In genomic region chr18:47109720-47110119, GRCh38 we compare ENCODE assay signal across 29 cellular contexts.
"Had no signal": no experiment of that assay in that cellular context is flagged by ENCODE, and none has a peak within 500 bp of the region (broad histone marks: within the 10 kb centered on the region; RNA-seq: fewer than 3 reads in every experiment).

No MANE protein-coding gene starts in this region.

- H3K4me3 Mint-ChIP-seq: activated CD4-positive, alpha-beta T cell treated with anti-CD3 and anti-CD28 coated beads for 36 hours; activated CD4-positive, alpha-beta T cell treated with anti-CD3 and anti-CD28 coated beads, Interleukin-2, amount 10 ng/mL, durations not matched to agents 7 days and 5 days; activated CD8-positive, alpha-beta T cell treated with anti-CD3 and anti-CD28 coated beads, Interleukin-2, amount 10 ng/mL, durations not matched to agents 7 days and 5 days; activated naive CD8-positive, alpha-beta T cell treated with anti-CD3 and anti-CD28 coated beads, Interleukin-2, amount 10 ng/mL, durations not matched to agents 7 days and 5 days; activated T-cell treated with anti-CD3 and anti-CD28 coated beads, Interleukin-2, amount 50 U/mL, for 24 hours; T-helper 1 cell treated with Interleukin-12 subunit alpha and Interleukin-12 subunit beta and Interleukin-4 antibody, amounts not matched to agents 30 μg/mL and 1 μg/mL, for 36 hours; T-helper 2 cell treated with Interferon-gamma antibody and Interleukin-4, amounts not matched to agents 5 μg/mL and 100 μg/mL, for 36 hours had no signal

- H3K27ac ChIP-seq: ascending aorta, breast epithelium, KMS-11, Peyer's patch, SJSA1 had no signal

- H3K4me2 ChIP-seq: KMS-11, SK-N-SH had no signal

- H3K9me3 ChIP-seq: ascending aorta, breast epithelium, Peyer's patch, SJSA1, SK-N-SH had no signal

- H3K27me3 Mint-ChIP-seq: activated CD4-positive, alpha-beta T cell treated with anti-CD3 and anti-CD28 coated beads for 36 hours; activated CD4-positive, alpha-beta T cell treated with anti-CD3 and anti-CD28 coated beads, Interleukin-2, amount 10 ng/mL, durations not matched to agents 7 days and 5 days; activated naive CD8-positive, alpha-beta T cell treated with anti-CD3 and anti-CD28 coated beads, Interleukin-2, amount 10 ng/mL, durations not matched to agents 7 days and 5 days; activated T-cell treated with anti-CD3 and anti-CD28 coated beads, Interleukin-2, amount 50 U/mL, for 24 hours had no signal

- H3K4me1 ChIP-seq: ascending aorta, breast epithelium, Peyer's patch, SJSA1 had no signal

- H3K4me3 ChIP-seq: ascending aorta, breast epithelium, Peyer's patch, SJSA1 had no signal

- ATAC-seq: activated CD4-positive, alpha-beta T cell treated with anti-CD3 and anti-CD28 coated beads for 36 hours; activated CD4-positive, CD25-positive, alpha-beta regulatory T cell treated with anti-CD3 and anti-CD28 coated beads, Interleukin-2, amount 50 U/mL, for 24 hours; activated CD8-positive, alpha-beta T cell treated with anti-CD3 and anti-CD28 coated beads, Interleukin-2, amount 10 ng/mL, durations not matched to agents 7 days and 5 days; PC-3 had no signal

- H3K9ac ChIP-seq: KMS-11, SK-N-SH had no signal

- H3K4me1 Mint-ChIP-seq: activated CD4-positive, alpha-beta T cell treated with anti-CD3 and anti-CD28 coated beads for 36 hours; activated CD4-positive, alpha-beta T cell treated with anti-CD3 and anti-CD28 coated beads, Interleukin-2, amount 10 ng/mL, durations not matched to agents 7 days and 5 days; activated naive CD8-positive, alpha-beta T cell treated with anti-CD3 and anti-CD28 coated beads, Interleukin-2, amount 10 ng/mL, durations not matched to agents 7 days and 5 days had no signal

- DNase-seq: activated CD4-positive, alpha-beta T cell treated with anti-CD3 and anti-CD28 coated beads for 36 hours; activated CD4-positive, alpha-beta T cell treated with anti-CD3 and anti-CD28 coated beads, Interleukin-2, amount 10 ng/mL, durations not matched to agents 7 days and 5 days; activated CD4-positive, alpha-beta T cell treated with anti-CD3 and anti-CD28 coated beads, Interleukin-2, amount 50 U/mL, for 48 hours; activated CD8-positive, alpha-beta T cell treated with anti-CD3 and anti-CD28 coated beads, Interleukin-2, amount 10 ng/mL, durations not matched to agents 7 days and 5 days; activated effector memory CD4-positive, alpha-beta T cell treated with Interleukin-2 at 50 U/mL for 16 hours; activated naive CD4-positive, alpha-beta T cell treated with anti-CD3 and anti-CD28 coated beads, Interleukin-2, amount 50 U/mL, for 16 hours; activated naive CD8-positive, alpha-beta T cell treated with anti-CD3 and anti-CD28 coated beads, Interleukin-2, amount 10 ng/mL, durations not matched to agents 7 days and 5 days; activated T-cell treated with anti-CD3 and anti-CD28 coated beads, Interleukin-2, amount 50 U/mL, for 24 hours; amygdala; MM.1S; MV-4-11; NCI-H1092; NCI-H1436 treated with DMSO at 0.1 percent for 48 hours; NCI-H1694 treated with DMSO at 0.1 percent for 48 hours; NCI-H2029; NCI-H345; NCI-H524 treated with DMSO at 0.1 percent for 48 hours; PC-3; Peyer's patch; RPMI8226; SHP77 treated with DMSO at 0.1 percent for 48 hours had no signal

- H3K27me3 ChIP-seq: ascending aorta, breast epithelium, Peyer's patch, SJSA1 had no signal

- H3K9me3 Mint-ChIP-seq: activated CD4-positive, alpha-beta T cell treated with anti-CD3 and anti-CD28 coated beads, Interleukin-2, amount 10 ng/mL, durations not matched to agents 7 days and 5 days; activated naive CD8-positive, alpha-beta T cell treated with anti-CD3 and anti-CD28 coated beads, Interleukin-2, amount 10 ng/mL, durations not matched to agents 7 days and 5 days; activated T-cell treated with anti-CD3 and anti-CD28 coated beads, Interleukin-2, amount 50 U/mL, for 24 hours; T-helper 1 cell treated with Interleukin-12 subunit alpha and Interleukin-12 subunit beta and Interleukin-4 antibody, amounts not matched to agents 30 μg/mL and 1 μg/mL, for 36 hours; T-helper 2 cell treated with Interferon-gamma antibody and Interleukin-4, amounts not matched to agents 5 μg/mL and 100 μg/mL, for 36 hours had no signal

- H3K27ac Mint-ChIP-seq: activated CD4-positive, alpha-beta T cell treated with anti-CD3 and anti-CD28 coated beads for 36 hours; activated CD4-positive, alpha-beta T cell treated with anti-CD3 and anti-CD28 coated beads, Interleukin-2, amount 10 ng/mL, durations not matched to agents 7 days and 5 days; activated CD8-positive, alpha-beta T cell treated with anti-CD3 and anti-CD28 coated beads, Interleukin-2, amount 10 ng/mL, durations not matched to agents 7 days and 5 days; activated naive CD8-positive, alpha-beta T cell treated with anti-CD3 and anti-CD28 coated beads, Interleukin-2, amount 10 ng/mL, durations not matched to agents 7 days and 5 days; activated T-cell treated with anti-CD3 and anti-CD28 coated beads, Interleukin-2, amount 50 U/mL, for 24 hours; T-helper 1 cell treated with Interleukin-12 subunit alpha and Interleukin-12 subunit beta and Interleukin-4 antibody, amounts not matched to agents 30 μg/mL and 1 μg/mL, for 36 hours; T-helper 2 cell treated with Interferon-gamma antibody and Interleukin-4, amounts not matched to agents 5 μg/mL and 100 μg/mL, for 36 hours had no signal
